8 cellular contexts compared by ENCODE assay signal in genomic region chr2:96554293-96555145, GRCh38. TPM values are rescaled to one million over a fixed set of nuclear protein-coding genes. Genes with fewer than 3 reads are reported as not detected.
A peak's percentile ranks its signal among the peaks of the same experiment; 100 is the strongest.
DNase-seq lines count a peak whose midpoint lies in the region; ATAC-seq, FAIRE-seq and TF ChIP-seq lines count a peak whose summit lies in the region.

No MANE protein-coding gene starts in this region.

- ATAC-seq in GM21737 (IDR thresholded peaks at IDR 0.05; ENCODE audit: unreplicated experiment) = no peak

- peak; percentile 90 for FAIRE-seq in GM12892 (lab: Jason Lieb, UNC)

- H3K4me1 ChIP-seq in skeletal muscle satellite cell (ENCODE audit: control insufficient read depth, insufficient read depth, low read length) = no peaks in the 10 kb centered on the region

- H3K4me3 ChIP-seq in astrocyte of the cerebellum (ENCODE audit: low read depth, low read length) (no peak overlapping the region), skeletal muscle satellite cell (ENCODE audit: low read length) (no peak overlapping the region)

- no peaks in the 10 kb centered on the region for H3K36me3 ChIP-seq in skeletal muscle satellite cell (ENCODE audit: insufficient read depth, low read length)

- TF ChIP-seq POLR2A in GM12892 (IDR thresholded peaks at IDR 0.05; ENCODE audit: low read depth, low read length) = no peak; the same call in 1 of the 2 replicates

- no peaks in the 10 kb centered on the region for H3K27me3 ChIP-seq in skeletal muscle satellite cell (ENCODE audit: control insufficient read depth, insufficient read depth, low read length)

- H3K4me2 ChIP-seq in skeletal muscle satellite cell (ENCODE audit: low read length) = peak overlapping the region; percentile 48

- TF ChIP-seq CTCF in astrocyte of the cerebellum (IDR thresholded peaks at IDR 0.05; ENCODE audit: low read depth, low read length, missing control alignments) = peak; percentile 90

- in situ Hi-C loops in astrocyte of the cerebellum (cut with HindIII; ENCODE audit: low sequenced_read_pairs) = no loop called here

- DNase-seq in A172 (ENCODE audit: low spot score) (peak; percentile 40), GM12892 (ENCODE audit: insufficient read length) (peak; percentile 75), LoVo (ENCODE audit: low spot score) (peak; percentile 41), T-helper 9 cell (peak; percentile 65), astrocyte of the cerebellum (ENCODE audit: low read depth) (no peak), hippocampal formation (lab: John Stamatoyannopoulos, UW) (peak; percentile 1 to 56)

- no peak overlapping the region for H3K9ac ChIP-seq in skeletal muscle satellite cell (ENCODE audit: low read depth, low read length)

- H3K9me3 ChIP-seq in skeletal muscle satellite cell (replicated peaks; ENCODE audit: low read length) = no peaks in the 10 kb centered on the region

RNA-seq across cellular contexts. Expression of gene ARID5A, which starts 18.0 kb away (rescaled TPM):
- 6.9 and 11.2 TPM in 2 replicates for total RNA-seq in A172 (2014; rRNA removed; shearing (Covaris generic))
- 32.9 TPM for polyA plus RNA-seq in GM12892 (2012; ENCODE audit: missing spikeins)
- 2.3 and 2.4 TPM in 2 replicates for total RNA-seq in skeletal muscle satellite cell (2012; rRNA removed)

RNA-seq across cellular contexts. Expression of gene NEURL3, which starts 49.4 kb away (rescaled TPM):
- total RNA-seq in A172 (2014; rRNA removed; shearing (Covaris generic)) = 0.45 and 0.93 TPM in 2 replicates
- 1.1 TPM for polyA plus RNA-seq in GM12892 (2012; ENCODE audit: missing spikeins)
- not detected in 2 replicates for total RNA-seq in skeletal muscle satellite cell (2012; rRNA removed)
